36 cellular contexts compared by ENCODE assay signal in genomic region chr6:14759976-14760672, GRCh38.
DNase-seq lines count a peak whose midpoint lies in the region; ATAC-seq, FAIRE-seq and TF ChIP-seq lines count a peak whose summit lies in the region.
"Had no signal": no experiment of that assay in that cellular context is flagged by ENCODE, and none has a peak within 500 bp of the region (broad histone marks: within the 10 kb centered on the region; RNA-seq: fewer than 3 reads in every experiment).

No MANE protein-coding gene starts in this region.

- H3K4me3 Mint-ChIP-seq in stimulated activated memory B cell treated with anti-CD40 and anti-IgM and Interleukin-4, amounts not matched to agents 10 μg/mL and 1 μg/mL and 100 μg/mL, for 72 hours = no peak overlapping the region
- H3K4me3 Mint-ChIP-seq: activated CD8-positive, alpha-beta memory T cell treated with anti-CD3 and anti-CD28 coated beads, Interleukin-2, amount 10 ng/mL, durations not matched to agents 7 days and 5 days; activated naive CD8-positive, alpha-beta T cell treated with anti-CD3 and anti-CD28 coated beads for 36 hours; activated T-cell treated with anti-CD3 and anti-CD28 coated beads, Interleukin-2, amount 50 U/mL, for 4 hours had no signal

- FAIRE-seq in K562 (lab: Jason Lieb, UNC) = no peak
- FAIRE-seq: endothelial cell of umbilical vein, GM18507, GM19239, pancreas had no signal

- no peak overlapping the region for H2AFZ ChIP-seq in K562 (ENCODE audit: low read depth, low read length)
- H2AFZ ChIP-seq: hepatocyte had no signal

- H3K4me3 ChIP-seq in K562 = no peak overlapping the region
- H3K4me3 ChIP-seq: breast epithelium, gastrocnemius medialis, hepatocyte, pancreas, skin epidermis, testis had no signal

- peaks cover 7% of the 10 kb centered on the region for H3K4me1 Mint-ChIP-seq in stimulated activated memory B cell treated with anti-CD40 and anti-IgM and Interleukin-4, amounts not matched to agents 10 μg/mL and 1 μg/mL and 100 μg/mL, for 72 hours

- H3K27ac Mint-ChIP-seq in stimulated activated memory B cell treated with anti-CD40 and anti-IgM and Interleukin-4, amounts not matched to agents 10 μg/mL and 1 μg/mL and 100 μg/mL, for 72 hours = peak overlapping the region; percentile 58
- H3K27ac Mint-ChIP-seq: activated CD8-positive, alpha-beta memory T cell treated with anti-CD3 and anti-CD28 coated beads, Interleukin-2, amount 10 ng/mL, durations not matched to agents 7 days and 5 days; activated naive CD8-positive, alpha-beta T cell treated with anti-CD3 and anti-CD28 coated beads for 36 hours had no signal

- WGBS in K562 (ENCODE audit: insufficient coverage, low coverage, missing lambda C conversion rate) = 59% methylated on average over 4 of the region's 4 CpGs

- no peaks in the 10 kb centered on the region for H3K27me3 ChIP-seq in K562 (ENCODE audit: control insufficient read depth in 2 of 2, insufficient read depth in 2 of 2, low read length in 2 of 2)
- H3K27me3 ChIP-seq: breast epithelium, gastrocnemius medialis, hepatocyte, pancreas, testis had no signal

- no peak for TF ChIP-seq RAD21 in K562 (CRISPR knock-in tag; conservative IDR thresholded peaks at IDR 0.05 in 1 of 2, IDR thresholded peaks at IDR 0.05 in 1 of 2)

- no peak for TF ChIP-seq POLR2A in K562 (conservative IDR thresholded peaks at IDR 0.05)

- TF ChIP-seq EP300 in K562 (IDR thresholded peaks at IDR 0.05; ENCODE audit: low read length) = no peak

- no peaks in the 10 kb centered on the region for H3K36me3 Mint-ChIP-seq in stimulated activated memory B cell treated with anti-CD40 and anti-IgM and Interleukin-4, amounts not matched to agents 10 μg/mL and 1 μg/mL and 100 μg/mL, for 72 hours
- H3K36me3 Mint-ChIP-seq: activated naive CD8-positive, alpha-beta T cell treated with anti-CD3 and anti-CD28 coated beads for 36 hours had no signal

- no peak overlapping the region for H3K27ac ChIP-seq in K562 (ENCODE audit: extremely low read depth, low read depth, low read length)
- H3K27ac ChIP-seq: breast epithelium, C4-2B, gastrocnemius medialis, pancreas, skin epidermis, testis had no signal

- no peak overlapping the region for H3K9ac ChIP-seq in K562 (ENCODE audit: insufficient read depth in 1 of 2, low read depth in 2 of 2, low read length in 2 of 2)

- in situ Hi-C loops in GM13977 (cut with MboI; ENCODE audit: low pct_unique_long_range_greater_than_20kb, low sequenced_read_pairs, unreplicated experiment) (no loop called here), K562 (cut with MboI) (no loop called here)

- H3K27me3 Mint-ChIP-seq in stimulated activated memory B cell treated with anti-CD40 and anti-IgM and Interleukin-4, amounts not matched to agents 10 μg/mL and 1 μg/mL and 100 μg/mL, for 72 hours = no peaks in the 10 kb centered on the region
- H3K27me3 Mint-ChIP-seq: activated CD8-positive, alpha-beta memory T cell treated with anti-CD3 and anti-CD28 coated beads, Interleukin-2, amount 10 ng/mL, durations not matched to agents 7 days and 5 days; activated naive CD8-positive, alpha-beta T cell treated with anti-CD3 and anti-CD28 coated beads for 36 hours had no signal

- H3K9me1 ChIP-seq in K562 (ENCODE audit: control insufficient read depth, insufficient read depth, low read length) = no peaks in the 10 kb centered on the region

- H3K4me2 ChIP-seq in K562 (ENCODE audit: insufficient read depth, low read length) = no peak overlapping the region
- H3K4me2 ChIP-seq: hepatocyte had no signal

- H3K4me1 ChIP-seq in K562 (replicated peaks in 1 of 2; ENCODE audit: control insufficient read depth in 2 of 2, insufficient read depth in 2 of 2, low read length in 2 of 2) = peaks cover 3 to 22% of the 10 kb centered on the region in 2 experiments; a peak in 4 of 5 replicates
- H3K4me1 ChIP-seq: breast epithelium, gastrocnemius medialis, pancreas, testis had no signal

- H4K20me1 ChIP-seq in K562 (replicated peaks; ENCODE audit: control insufficient read depth, insufficient read depth, low read length) = no peaks in the 10 kb centered on the region

- no TSS peak for BruUV-seq in K562 (replicated peaks; lab: Mats Ljungman, UMichigan)

- H3K79me2 ChIP-seq in K562 (ENCODE audit: control insufficient read depth, insufficient read depth, low read length) = no peaks in the 10 kb centered on the region
- H3K79me2 ChIP-seq: hepatocyte had no signal

- H3K9me3 ChIP-seq in K562 (replicated peaks; ENCODE audit: control insufficient read depth, insufficient read depth, low read depth, low read length) = no peaks in the 10 kb centered on the region
- H3K9me3 ChIP-seq: breast epithelium, gastrocnemius medialis, pancreas, testis had no signal

- CTCF ChIA-PET in K562 (lab: Yijun Ruan, JAX; ENCODE audit: low intra/inter-chr PET ratio) = no interaction called here

- intact Hi-C loops in K562 (cut with micrococcal nuclease) = no loop called here

- ATAC-seq in HG02763 (IDR thresholded peaks at IDR 0.05; ENCODE audit: unreplicated experiment) (peak; percentile 57), K562 (no peak), esophagus mucosa (no peak), GM21529 (IDR thresholded peaks at IDR 0.05; ENCODE audit: unreplicated experiment) (no peak)
- peak; percentile 61 for ATAC-seq in stimulated activated memory B cell treated with anti-CD40 and anti-IgM and Interleukin-4, amounts not matched to agents 10 μg/mL and 1 μg/mL and 100 μg/mL, for 72 hours
- ATAC-seq: activated CD4-positive, CD25-positive, alpha-beta regulatory T cell treated with anti-CD3 and anti-CD28 coated beads, Interleukin-2, amount 50 U/mL, for 24 hours; activated CD8-positive, alpha-beta memory T cell treated with anti-CD3 and anti-CD28 coated beads, Interleukin-2, amount 10 ng/mL, durations not matched to agents 7 days and 5 days; activated T-cell treated with anti-CD3 and anti-CD28 coated beads, Interleukin-2, amount 50 U/mL, for 4 hours; gastrocnemius medialis; pancreas; stimulated activated naive CD8-positive, alpha-beta T cell treated with anti-CD3 and anti-CD28 coated beads, Interleukin-15, Interleukin-2, amounts not matched to agents 100 U/mL and 50 U/mL, for 24 hours had no signal

- no peaks in the 10 kb centered on the region for H3K36me3 ChIP-seq in K562 (ENCODE audit: control insufficient read depth, insufficient read depth, low read length)
- H3K36me3 ChIP-seq: breast epithelium, gastrocnemius medialis, pancreas had no signal

- H3K9me3 Mint-ChIP-seq in stimulated activated memory B cell treated with anti-CD40 and anti-IgM and Interleukin-4, amounts not matched to agents 10 μg/mL and 1 μg/mL and 100 μg/mL, for 72 hours = no peaks in the 10 kb centered on the region
- H3K9me3 Mint-ChIP-seq: activated T-cell treated with anti-CD3 and anti-CD28 coated beads, Interleukin-2, amount 50 U/mL, for 4 hours had no signal

- no peak for TF ChIP-seq CTCF in GM13977 (IDR thresholded peaks at IDR 0.05; ENCODE audit: extremely low read depth, insufficient read depth, missing control alignments)
- TF ChIP-seq CTCF in K562 (IDR thresholded peaks at IDR 0.05 in 2 of 3, conservative IDR thresholded peaks at IDR 0.05 in 1 of 3; ENCODE audit: insufficient read depth in 2 of 3, low read depth in 1 of 3, low read length in 3 of 3) = no peak

- DNase-seq in GM13977 (ENCODE audit: low spot score) (peak; percentile 36), K562 (ENCODE audit: extremely low read depth in 1 of 4, low spot score in 3 of 4) (no peak), 8988T (no peak)
- DNase-seq: activated CD4-positive, alpha-beta T cell treated with anti-CD3 and anti-CD28 coated beads, Interleukin-2, amount 50 U/mL, for 4 hours; activated CD8-positive, alpha-beta memory T cell treated with anti-CD3 and anti-CD28 coated beads, Interleukin-2, amount 10 ng/mL, durations not matched to agents 7 days and 5 days; activated gamma-delta T cell; activated naive CD8-positive, alpha-beta T cell treated with anti-CD3 and anti-CD28 coated beads for 36 hours; activated T-cell treated with anti-CD3 and anti-CD28 coated beads, Interleukin-2, amount 50 U/mL, for 4 hours; anterior cingulate cortex; DMS79; gastrocnemius medialis; GDM1; HCEC 1CT; mammary epithelial cell; NCI-H1048; NCI-H1694 treated with DMSO at 0.1 percent for 48 hours; NCI-H446 treated with DMSO at 0.1 percent for 48 hours; NK-92 treated with Interleukin-12 subunit alpha and Interleukin-12 subunit beta, amount 100 ng/mL, for 24 hours; pancreas; retina; Right ventricle myocardium superior; stimulated activated naive CD8-positive, alpha-beta T cell treated with anti-CD3 and anti-CD28 coated beads, Interleukin-15, Interleukin-2, amounts not matched to agents 100 U/mL and 50 U/mL, for 24 hours; T-helper 2 cell; testis had no signal

- POLR2A ChIA-PET in K562 (lab: Yijun Ruan, JAX) = no interaction called here

TF ChIP-seq in K562, 482 proteins besides CTCF, POLR2A, EP300 and RAD21:
- no peak for TF ChIP-seq ZFP1 (CRISPR knock-in tag; IDR thresholded peaks at IDR 0.05)
- peak; percentile 74 for TF ChIP-seq CEBPB (tag; IDR thresholded peaks at IDR 0.05)

Comparison
In these comparisons a context has a peak if more than half of its experiments do, and no peak if none do; other contexts are left out.
1. ATAC-seq: peak in HG02763 (single experiment) and stimulated activated memory B cell treated with anti-CD40 and anti-IgM and Interleukin-4, amounts not matched to agents 10 μg/mL and 1 μg/mL and 100 μg/mL, for 72 hours (single experiment); none in K562 (single experiment), esophagus mucosa (single experiment) and GM21529 (single experiment).